ENCODE assay signal across 23 cellular contexts in the genomic region with DNA sequence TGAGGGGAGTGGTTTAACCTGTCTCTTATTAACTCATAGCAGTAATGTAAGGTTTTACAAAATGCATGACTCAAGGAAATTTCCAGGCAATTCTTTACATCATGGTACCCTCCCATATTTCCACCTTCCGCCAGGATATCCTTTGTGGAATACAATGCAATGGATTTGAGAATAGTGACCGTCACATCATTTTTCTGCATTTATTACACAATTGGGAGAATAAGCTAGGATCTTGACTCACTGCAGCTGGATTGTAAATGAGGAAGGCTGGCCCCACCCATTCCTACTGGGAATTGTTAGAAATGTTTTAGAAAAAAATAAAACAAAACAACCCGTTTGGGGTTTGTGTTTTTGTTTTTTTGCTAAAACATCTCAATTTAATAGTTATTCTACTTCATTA.
"Had no signal": no experiment of that assay in that cellular context is flagged by ENCODE, and none has a peak within 500 bp of the region (broad histone marks: within the 10 kb centered on the region; RNA-seq: fewer than 3 reads in every experiment).

No MANE protein-coding gene starts in this region.

- H3K36me3 Mint-ChIP-seq: activated CD4-positive, alpha-beta memory T cell treated with anti-CD3 and anti-CD28 coated beads for 36 hours had no signal

- H3K27ac Mint-ChIP-seq: activated CD4-positive, alpha-beta memory T cell treated with anti-CD3 and anti-CD28 coated beads for 36 hours; activated CD4-positive, alpha-beta T cell treated with anti-CD3 and anti-CD28 coated beads, Interleukin-2, amount 10 ng/mL, durations not matched to agents 7 days and 5 days; activated naive CD8-positive, alpha-beta T cell had no signal

- H3K27me3 ChIP-seq: brain microvascular endothelial cell, Peyer's patch had no signal

- H3K27ac ChIP-seq: brain microvascular endothelial cell, Peyer's patch, RWPE1, VCaP had no signal

- H3K27me3 Mint-ChIP-seq: activated CD4-positive, alpha-beta memory T cell treated with anti-CD3 and anti-CD28 coated beads for 36 hours; activated CD4-positive, alpha-beta T cell treated with anti-CD3 and anti-CD28 coated beads, Interleukin-2, amount 10 ng/mL, durations not matched to agents 7 days and 5 days; activated naive CD8-positive, alpha-beta T cell had no signal

- H3K4me1 Mint-ChIP-seq: activated CD4-positive, alpha-beta T cell treated with anti-CD3 and anti-CD28 coated beads, Interleukin-2, amount 10 ng/mL, durations not matched to agents 7 days and 5 days had no signal

- H3K4me1 ChIP-seq: Peyer's patch had no signal

- ATAC-seq: activated T-cell treated with anti-CD3 and anti-CD28 coated beads, Interleukin-2, amount 50 U/mL, for 4 hours; K562 had no signal

- H3K4me3 Mint-ChIP-seq: activated CD4-positive, alpha-beta memory T cell treated with anti-CD3 and anti-CD28 coated beads for 36 hours; activated CD4-positive, alpha-beta T cell treated with anti-CD3 and anti-CD28 coated beads, Interleukin-2, amount 10 ng/mL, durations not matched to agents 7 days and 5 days; activated naive CD8-positive, alpha-beta T cell; activated T-cell treated with anti-CD3 and anti-CD28 coated beads, Interleukin-2, amount 50 U/mL, for 4 hours had no signal

- H3K9me3 ChIP-seq: Peyer's patch had no signal

- H3K36me3 ChIP-seq: brain microvascular endothelial cell, Peyer's patch had no signal

- DNase-seq: activated CD4-positive, alpha-beta memory T cell treated with anti-CD3 and anti-CD28 coated beads for 36 hours; activated CD4-positive, alpha-beta T cell treated with anti-CD3 and anti-CD28 coated beads, Interleukin-2, amount 10 ng/mL, durations not matched to agents 7 days and 5 days; activated CD4-positive, CD25-positive, alpha-beta regulatory T cell; activated CD8-positive, alpha-beta memory T cell treated with anti-CD3 and anti-CD28 coated beads for 24 hours; activated effector memory CD4-positive, alpha-beta T cell treated with anti-CD3 and anti-CD28 coated beads, Interleukin-2, amount 50 U/mL, for 16 hours; activated naive CD4-positive, alpha-beta T cell treated with Interleukin-2 at 50 U/mL for 16 hours; activated T-cell treated with anti-CD3 and anti-CD28 coated beads, Interleukin-2, amount 50 U/mL, for 4 hours; brain microvascular endothelial cell; Karpas-422; MM.1S; NCI-H1105; NCI-H1436; NCI-H187; NCI-H2081 treated with DMSO at 0.1 percent for 48 hours; NCI-H446; NCI-H524; Peyer's patch; SHP77 treated with DMSO at 0.1 percent for 48 hours; T-helper 2 cell had no signal

- FAIRE-seq: K562 had no signal

- H3K4me3 ChIP-seq: K562, Peyer's patch had no signal
